8 cellular contexts compared by ENCODE assay signal in genomic region chr19:3343619-3344502, GRCh38. TPM values are rescaled to one million over a fixed set of nuclear protein-coding genes. Genes with fewer than 3 reads are reported as not detected.
DNase-seq lines count a peak whose midpoint lies in the region; ATAC-seq and TF ChIP-seq lines count a peak whose summit lies in the region.

No MANE protein-coding gene starts in this region.

- H3K27ac Mint-ChIP-seq in Calu3 (ENCODE audit: unreplicated experiment), result no peak overlapping the region

- WGBS in testis, 2 donors, result 18 to 19% methylated on average over 13 to 25 of the region's 26 CpGs
- WGBS in hepatocyte (ENCODE audit: low lambda C conversion rate, missing lambda C conversion rate), result 77% methylated on average over 24 of the region's 26 CpGs

- H3K36me3 ChIP-seq in testis (ENCODE audit: low read depth, missing control alignments) (no peaks in the 10 kb centered on the region), hepatocyte (replicated peaks; ENCODE audit: insufficient read depth, low read depth) (no peaks in the 10 kb centered on the region)

- no peak overlapping the region for H3K4me2 ChIP-seq in hepatocyte

- H3K9me2 ChIP-seq in hepatocyte (replicated peaks; ENCODE audit: insufficient read depth), result no peaks in the 10 kb centered on the region

- H3K27ac ChIP-seq in coronary artery, result peak overlapping the region; percentile 69 to 96
- H3K27ac ChIP-seq in testis, result peak overlapping the region; percentile 63 to 74
- no peak overlapping the region for H3K27ac ChIP-seq in hepatocyte

- no peak overlapping the region for H3K4me3 Mint-ChIP-seq in Calu3 (ENCODE audit: low read depth, unreplicated experiment)

- intact Hi-C loops in Calu3 (cut with micrococcal nuclease; ENCODE audit: unreplicated experiment) (no loop called here), testis (cut with DNase I; ENCODE audit: low total_unique reads) (no loop called here)

- H3K4me3 ChIP-seq in coronary artery (peak overlapping the region; percentile 62), testis (peak overlapping the region; percentile 31 to 60), hepatocyte (no peak overlapping the region)

- H3K9me3 Mint-ChIP-seq in Calu3 (ENCODE audit: low read depth, unreplicated experiment), result no peaks in the 10 kb centered on the region

- H3K9me3 ChIP-seq in testis, result no peaks in the 10 kb centered on the region
- no peaks in the 10 kb centered on the region for H3K9me3 ChIP-seq in hepatocyte (ENCODE audit: low read depth)

- H3K4me1 Mint-ChIP-seq in Calu3 (ENCODE audit: low read depth, unreplicated experiment), result no peaks in the 10 kb centered on the region

- H3K4me1 ChIP-seq in testis, result peaks cover 24% of the 10 kb centered on the region
- no peaks in the 10 kb centered on the region for H3K4me1 ChIP-seq in hepatocyte (ENCODE audit: insufficient read depth)

- no peak overlapping the region for H2AFZ ChIP-seq in hepatocyte

- no peaks in the 10 kb centered on the region for H3K36me3 Mint-ChIP-seq in Calu3 (ENCODE audit: insufficient read depth, unreplicated experiment)

- H3K27me3 ChIP-seq in testis (no peaks in the 10 kb centered on the region), hepatocyte (no peaks in the 10 kb centered on the region)

- in situ Hi-C loops in KBM-7 (cut with MboI; ENCODE audit: low pct_unique_long_range_greater_than_20kb, low sequenced_read_pairs), result no loop called here

- no peak for ATAC-seq in HG02798 (IDR thresholded peaks at IDR 0.05; ENCODE audit: poor library complexity, unreplicated experiment)

- TF ChIP-seq CTCF in Calu3 (IDR thresholded peaks at IDR 0.05; ENCODE audit: unreplicated experiment) (no peak), coronary artery (IDR thresholded peaks at IDR 0.05) (no peak), testis (IDR thresholded peaks at IDR 0.05) (no peak), hepatocyte (IDR thresholded peaks at IDR 0.05; ENCODE audit: poor library complexity) (no peak)

- no peak for TF ChIP-seq POLR2A in testis (IDR thresholded peaks at IDR 0.05)

- no peaks in the 10 kb centered on the region for H3K79me2 ChIP-seq in hepatocyte

- BruUV-seq in Calu3 (replicated peaks; lab: Mats Ljungman, UMichigan), result no TSS peak

- DNase-seq in Calu3 (peak; percentile 68), KBM-7 (peak; percentile 85), T1000 (lab: John Stamatoyannopoulos, UW) (peak; percentile 77), coronary artery (ENCODE audit: low spot score) (peak; percentile 96), lung microvascular endothelial cell (ENCODE audit: low read depth in 2 of 2) (peak; percentile 56 to 77), testis (peak; percentile 88), hepatocyte (ENCODE audit: low spot score) (no peak)

- no peaks in the 10 kb centered on the region for H4K20me1 ChIP-seq in hepatocyte (ENCODE audit: insufficient read depth, poor library complexity, severe bottlenecking)

- CTCF ChIA-PET in Calu3 (lab: Charles Lee), result no interaction called here

- no peaks in the 10 kb centered on the region for H3K27me3 Mint-ChIP-seq in Calu3 (ENCODE audit: unreplicated experiment)

RNA-seq across cellular contexts. Expression of gene NFIC, which starts 22.5 kb away (rescaled TPM):
- total RNA-seq in Calu3 (2022), result 56.3 and 60.5 TPM in 2 replicates
- total RNA-seq in lung microvascular endothelial cell, result 9.4 and 11.7 TPM in 2 replicates
- 100 to 1,000 TPM; 113 to 127 TPM for total RNA-seq in testis
- polyA plus RNA-seq in testis (ENCODE audit: insufficient read depth, low read depth, low replicate concordance), result 56.5 TPM
- 7.1 and 7.8 TPM in 2 replicates for total RNA-seq in hepatocyte
- 20.9 and 30.5 TPM in 2 replicates for polyA plus RNA-seq in hepatocyte
